Comparison of ENCODE assay signal across 23 cellular contexts in genomic region chr15:79436037-79436780, GRCh38. TPM values are rescaled to one million over a fixed set of nuclear protein-coding genes. Genes with fewer than 3 reads are reported as not detected.
A peak's percentile ranks its signal among the peaks of the same experiment; 100 is the strongest.
DNase-seq lines count a peak whose midpoint lies in the region; ATAC-seq, FAIRE-seq and TF ChIP-seq lines count a peak whose summit lies in the region.
"Had no signal": no experiment of that assay in that cellular context is flagged by ENCODE, and none has a peak within 500 bp of the region (broad histone marks: within the 10 kb centered on the region; RNA-seq: fewer than 3 reads in every experiment).

No MANE protein-coding gene starts in this region.

- H3K4me3 ChIP-seq in AG10803 (ENCODE audit: low read length) = no peak overlapping the region
- no peak overlapping the region for H3K4me3 ChIP-seq in MG63
- H3K4me3 ChIP-seq in lung = no peak overlapping the region
- H3K4me3 ChIP-seq in HAP-1 = no peak overlapping the region
- H3K4me3 ChIP-seq: PC-9, SJSA1 had no signal

- H3K4me1 Mint-ChIP-seq in natural killer cell treated with Interleukin-12 subunit alpha and Interleukin-12 subunit beta and Interleukin-15 and Interleukin-18, amount 100 ng/mL, for 72 hours (ENCODE audit: low read depth in 2 of 2) = peaks cover 0 to 5% of the 10 kb centered on the region in 2 donors

- no peak overlapping the region for H3K4me3 Mint-ChIP-seq in natural killer cell treated with Interleukin-12 subunit alpha and Interleukin-12 subunit beta and Interleukin-15 and Interleukin-18, amount 100 ng/mL, for 72 hours
- H3K4me3 Mint-ChIP-seq: CD8-positive, alpha-beta memory T cell; T-helper 1 cell treated with Interleukin-12 subunit alpha and Interleukin-12 subunit beta and Interleukin-4 antibody, amounts not matched to agents 30 μg/mL and 1 μg/mL, for 36 hours had no signal

- H3K9me3 Mint-ChIP-seq in natural killer cell treated with Interleukin-12 subunit alpha and Interleukin-12 subunit beta and Interleukin-15 and Interleukin-18, amount 100 ng/mL, for 72 hours = peaks cover 6% of the 10 kb centered on the region
- H3K9me3 Mint-ChIP-seq: CD8-positive, alpha-beta memory T cell; T-helper 1 cell treated with Interleukin-12 subunit alpha and Interleukin-12 subunit beta and Interleukin-4 antibody, amounts not matched to agents 30 μg/mL and 1 μg/mL, for 36 hours had no signal

- no peak for FAIRE-seq in RCC 7860 (lab: Jason Lieb, UNC)
- FAIRE-seq: D721Med had no signal

- H3K4me1 ChIP-seq in lung (ENCODE audit: control insufficient read depth in 2 of 2, insufficient read depth in 2 of 2, low read length in 2 of 2) (peaks cover 0 to 8% of the 10 kb centered on the region in 2 donors), HAP-1 (no peaks in the 10 kb centered on the region)

- DNase-seq in AG10803 (ENCODE audit: low read depth) (peak; percentile 3), MG63 (peak; percentile 62), SK-MEL-5 (ENCODE audit: low read depth, low spot score) (peak; percentile 89), lung (ENCODE audit: low spot score) (peak; percentile 19), HAP-1 (ENCODE audit: low spot score in 2 of 2) (no peak), RCC 7860 (ENCODE audit: low spot score) (no peak)
- no peak for DNase-seq in natural killer cell treated with Interleukin-12 subunit alpha and Interleukin-12 subunit beta and Interleukin-15 and Interleukin-18, amount 100 ng/mL, for 72 hours (ENCODE audit: low spot score)
- DNase-seq: CD8-positive, alpha-beta memory T cell; DMS53; GF-D8; H7; KG1; NCI-H1694 treated with DMSO at 0.1 percent for 48 hours; NCI-H2081 treated with DMSO at 0.1 percent for 48 hours; NCI-H2171 treated with DMSO at 0.1 percent for 48 hours; NCI-H524 treated with DMSO at 0.1 percent for 48 hours; NCI-H82; PC-9 had no signal

- 78 to 81% methylated on average over 8 of the region's 8 CpGs for WGBS in lung, 2 donors

- peaks cover 12% of the 10 kb centered on the region for H3K27me3 ChIP-seq in MG63
- peaks cover 9% of the 10 kb centered on the region for H3K27me3 ChIP-seq in lung (ENCODE audit: control insufficient read depth, insufficient read depth)
- peaks cover 29% of the 10 kb centered on the region for H3K27me3 ChIP-seq in HAP-1 (ENCODE audit: low read depth)

- no peak for ATAC-seq in lung (ENCODE audit: insufficient read depth, low FRiP score)
- ATAC-seq in natural killer cell treated with Interleukin-12 subunit alpha and Interleukin-12 subunit beta and Interleukin-15 and Interleukin-18, amount 100 ng/mL, for 72 hours = no peak
- no peak for ATAC-seq in GM18498 (IDR thresholded peaks at IDR 0.05; ENCODE audit: unreplicated experiment)

- in situ Hi-C loops in SK-MEL-5 (cut with HindIII; ENCODE audit: low pct_unique_long_range_greater_than_20kb, low sequenced_read_pairs) (no loop called here), HAP-1 (cut with MboI; ENCODE audit: low sequenced_read_pairs) (no loop called here)

- H3K27ac Mint-ChIP-seq in natural killer cell treated with Interleukin-12 subunit alpha and Interleukin-12 subunit beta and Interleukin-15 and Interleukin-18, amount 100 ng/mL, for 72 hours = no peak overlapping the region
- H3K27ac Mint-ChIP-seq: CD8-positive, alpha-beta memory T cell; T-helper 1 cell treated with Interleukin-12 subunit alpha and Interleukin-12 subunit beta and Interleukin-4 antibody, amounts not matched to agents 30 μg/mL and 1 μg/mL, for 36 hours had no signal

- no peaks in the 10 kb centered on the region for H3K36me3 Mint-ChIP-seq in natural killer cell treated with Interleukin-12 subunit alpha and Interleukin-12 subunit beta and Interleukin-15 and Interleukin-18, amount 100 ng/mL, for 72 hours

- H3K9me3 ChIP-seq in MG63 (no peaks in the 10 kb centered on the region), lung (ENCODE audit: control insufficient read depth in 2 of 2, insufficient read depth in 1 of 2, low read length in 1 of 2) (peaks cover 0 to 3% of the 10 kb centered on the region in 2 donors), HAP-1 (no peaks in the 10 kb centered on the region)
- H3K9me3 ChIP-seq: SJSA1 had no signal

- peaks cover 28 to 31% of the 10 kb centered on the region in 2 donors for H3K27me3 Mint-ChIP-seq in natural killer cell treated with Interleukin-12 subunit alpha and Interleukin-12 subunit beta and Interleukin-15 and Interleukin-18, amount 100 ng/mL, for 72 hours

- no peaks in the 10 kb centered on the region for H3K36me3 ChIP-seq in MG63
- H3K36me3 ChIP-seq in lung (ENCODE audit: control insufficient read depth in 2 of 2, insufficient read depth in 2 of 2, low read length in 2 of 2) = no peaks in the 10 kb centered on the region
- H3K36me3 ChIP-seq in HAP-1 (replicated peaks) = no peaks in the 10 kb centered on the region
- H3K36me3 ChIP-seq: SJSA1 had no signal

- H3K27ac ChIP-seq in lung (ENCODE audit: low read depth in 1 of 2, low read length in 1 of 2) = no peak overlapping the region
- H3K27ac ChIP-seq: C4-2B, PC-9, SJSA1 had no signal

- TF ChIP-seq CTCF in AG10803 (conservative IDR thresholded peaks at IDR 0.05; ENCODE audit: low read length) = no peak
- TF ChIP-seq CTCF in lung (IDR thresholded peaks at IDR 0.05; ENCODE audit: control extremely low read depth, extremely low read depth) = no peak

RNA-seq across cellular contexts. Expression of gene MINAR1, which starts 4.1 kb away (rescaled TPM):
- 0.52 and 0.79 TPM in 2 replicates for total RNA-seq in MG63 (2014; rRNA removed; shearing (Covaris generic); ENCODE audit: low replicate concordance)
- total RNA-seq in SK-MEL-5 (2014; rRNA removed; shearing (Covaris generic)) = 2.4 and 2.5 TPM in 2 replicates
- polyA plus RNA-seq in SK-MEL-5 (2015; cell fraction: cytosol; rRNA removed) = 0.63 and 1.4 TPM in 2 replicates
- 5.6 and 6.1 TPM in 2 replicates for polyA plus RNA-seq in SK-MEL-5 (2015; cell fraction: nucleus; rRNA removed)
- under 1 TPM; 0.37 TPM for total RNA-seq in lung
- under 1 TPM; 0.10 to 0.14 TPM for polyA plus RNA-seq in lung
- total RNA-seq in natural killer cell treated with Interleukin-12 subunit alpha and Interleukin-12 subunit beta and Interleukin-15 and Interleukin-18, amount 100 ng/mL, for 72 hours = 1 to 10 TPM; 1.1 to 1.7 TPM
- polyA plus RNA-seq: CD8-positive, alpha-beta memory T cell had no signal

Comparison
In these comparisons a context has a peak if more than half of its experiments do, and no peak if none do; other contexts are left out.
1. DNase-seq: peak in AG10803 (single experiment), MG63 (single experiment), SK-MEL-5 (single experiment) and lung (single experiment); none in HAP-1 (0 of 2), natural killer cell treated with Interleukin-12 subunit alpha and Interleukin-12 subunit beta and Interleukin-15 and Interleukin-18, amount 100 ng/mL, for 72 hours (single experiment) and RCC 7860 (single experiment).